ENCODE assay signal across 8 cellular contexts in genomic region chrX:119574394-119575266, GRCh38. TPM values are rescaled to one million over a fixed set of nuclear protein-coding genes. Genes with fewer than 3 reads are reported as not detected.
DNase-seq lines count a peak whose midpoint lies in the region; ATAC-seq, FAIRE-seq and TF ChIP-seq lines count a peak whose summit lies in the region.

TSS of gene UBE2A (plus strand) at chrX:119574563. CDS start at chrX:119574712, 149 bp downstream.

- H3K27ac ChIP-seq in right cardiac atrium (ENCODE audit: low read length) = peak within 1 kb of the TSS; percentile 85
- H3K27ac ChIP-seq in uterus = peak within 1 kb of the TSS; percentile 91 to 93

- TF ChIP-seq CTCF in uterus (IDR thresholded peaks at IDR 0.05) = peak in 3 of 4 experiments; percentile 30 to 48 (median 37)

- peak within 1 kb of the TSS; percentile 86 for H3K4me3 ChIP-seq in right cardiac atrium (ENCODE audit: low read length)
- peak within 1 kb of the TSS; percentile 43 to 55 for H3K4me3 ChIP-seq in uterus

- intact Hi-C loops in T-helper 2 cell treated with Interferon-gamma antibody and Interleukin-4, amounts not matched to agents 100 ng/mL and 5 ng/mL, for 36 hours (cut with micrococcal nuclease) = loop anchor here (1.0 to 10.0 kb wide), 7 partner anchors 9 to 340 kb away; partner anchors contain the start of genes NDUFA1, NKRF, PGRMC1 and RNF113A
- intact Hi-C loops in right cardiac atrium (cut with DNase I) (no loop called here), uterus (cut with DNase I; ENCODE audit: low total_unique reads) (no loop called here)

- H3K9me3 ChIP-seq in right cardiac atrium (ENCODE audit: control insufficient read depth, low read length) = no peaks in the 10 kb centered on the region
- H3K9me3 ChIP-seq in uterus = no peaks in the 10 kb centered on the region

- TF ChIP-seq POLR2A in uterus (IDR thresholded peaks at IDR 0.05) = peak; percentile 75 to 78

- H3K27me3 ChIP-seq in right cardiac atrium (ENCODE audit: control insufficient read depth, insufficient read depth) (no peaks in the 10 kb centered on the region), uterus (no peaks in the 10 kb centered on the region)

- H3K36me3 ChIP-seq in uterus = no peaks in the 10 kb centered on the region

- under 1% methylated on average over 85 of the region's 86 CpGs for whole genome bisulfite sequencing in right cardiac atrium

- peak; percentile 98 for FAIRE-seq in GM18507 (lab: Jason Lieb, UNC)

- DNase-seq in GM18507 (ENCODE audit: extremely low spot score, insufficient read length, low read depth) (peak; percentile 71), NCI-H1930 (lab: John Stamatoyannopoulos, UW) (peak; percentile 73 to 83), anterior cingulate cortex (lab: John Stamatoyannopoulos, UW) (peak; percentile 4 to 83 (median 67)), right cardiac atrium (peak; percentile 91 to 96 (median 96)), putamen (ENCODE audit: low spot score) (peak; percentile 82), uterus (peak; percentile 87 to 92)

- ATAC-seq in HG02973 (IDR thresholded peaks at IDR 0.05; ENCODE audit: unreplicated experiment) = peak; percentile 66
- ATAC-seq in right cardiac atrium = peak; percentile 96 to 97

- peaks cover 1% of the 10 kb centered on the region for H3K4me1 ChIP-seq in right cardiac atrium (ENCODE audit: control insufficient read depth, insufficient read depth, low read length)
- H3K4me1 ChIP-seq in uterus = no peaks in the 10 kb centered on the region

RNA-seq across cellular contexts. Expression of gene UBE2A, which starts in this region (rescaled TPM):
- total RNA-seq in T-helper 2 cell treated with Interferon-gamma antibody and Interleukin-4, amounts not matched to agents 100 ng/mL and 5 ng/mL, for 36 hours = 65.0 and 67.8 TPM in 2 replicates
- 10 to 100 TPM; 48.8 to 59.8 (median 53.2) TPM for total RNA-seq in right cardiac atrium
- polyA plus RNA-seq in right cardiac atrium = 56.8 TPM
- 10 to 100 TPM; 32.0 to 47.0 (median 39.6) TPM for total RNA-seq in uterus

Comparison
In these comparisons a context has a peak if more than half of its experiments do, and no peak if none do; other contexts are left out.
1. Peak in every context shown above with its lines: DNase-seq, ATAC-seq, H3K4me3 ChIP-seq and H3K27ac ChIP-seq.